Comparison of ENCODE assay signal across 22 cellular contexts in the genomic region with DNA sequence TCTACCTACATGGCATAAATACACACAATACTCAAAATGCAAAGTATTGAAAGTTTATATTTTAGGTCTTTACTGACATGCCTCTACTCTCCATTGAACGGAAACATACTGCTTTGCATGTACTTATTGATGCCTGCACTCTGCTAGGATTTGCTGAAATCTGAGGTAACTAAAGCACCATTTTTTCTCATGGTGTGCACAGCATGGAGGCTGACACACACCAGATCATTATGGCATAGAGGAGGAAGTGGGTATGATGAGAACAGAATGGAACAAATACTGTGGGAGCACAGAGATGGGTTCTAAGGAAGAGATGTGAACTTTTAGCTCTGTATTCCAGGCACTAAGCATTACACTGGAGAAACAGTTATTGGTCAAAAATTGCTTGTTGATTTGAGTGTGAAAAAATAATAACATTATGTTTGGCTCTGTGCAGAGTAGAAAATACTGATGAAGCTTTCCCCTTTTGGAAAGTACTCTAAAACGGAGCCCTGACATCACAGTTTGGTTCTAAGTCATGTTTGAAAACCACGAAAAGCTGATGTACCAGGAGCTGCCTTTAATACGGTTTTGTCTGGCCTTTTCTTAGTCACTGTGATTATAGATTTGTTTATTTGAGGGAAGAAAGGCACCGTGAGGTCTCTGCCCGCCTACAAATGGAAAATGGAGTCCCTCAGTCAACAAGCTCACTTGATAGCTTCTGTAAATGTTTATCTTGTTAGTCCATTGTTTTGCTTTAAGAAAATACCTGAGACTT. TPM values are rescaled to one million over a fixed set of nuclear protein-coding genes. Genes with fewer than 3 reads are reported as not detected.
"Had no signal": no experiment of that assay in that cellular context is flagged by ENCODE, and none has a peak within 500 bp of the region (broad histone marks: within the 10 kb centered on the region; RNA-seq: fewer than 3 reads in every experiment).

No MANE protein-coding gene starts in this region.

- H3K4me3 ChIP-seq: MG63, SJSA1, SK-N-MC had no signal

- FAIRE-seq: RCC 7860 had no signal

- H3K27ac ChIP-seq: SJSA1, SK-N-MC had no signal

- H3K36me3 ChIP-seq: MG63, SJSA1 had no signal

- H3K4me1 ChIP-seq: SJSA1 had no signal

- H3K9me3 ChIP-seq: MG63, SJSA1 had no signal

- H3K27me3 ChIP-seq: MG63 had no signal

- DNase-seq: Karpas-422, KG1, MG63, NCI-H1092, NCI-H1105 treated with DMSO at 0.1 percent for 48 hours, NCI-H1417 treated with DMSO at 0.1 percent for 48 hours, NCI-H1694, NCI-H187 treated with DMSO at 0.1 percent for 48 hours, NCI-H2029 treated with DMSO at 0.1 percent for 48 hours, NCI-H2171 treated with DMSO at 0.1 percent for 48 hours, NCI-H345, NCI-H526, NCI-H774, Right ventricle myocardium superior, RPMI8226, SIG-M5 had no signal

RNA-seq across cellular contexts. Expression of a gene that starts 5.6 kb away (rescaled TPM):
- total RNA-seq: HT-29; NCI-H460; Right ventricle myocardium superior; SJSA1; T-helper 1 cell treated with Interleukin-12 subunit alpha and Interleukin-12 subunit beta and Interleukin-4 antibody, amounts not matched to agents 30 ng/mL and 1 ng/mL, for 36 hours had no signal

RNA-seq across cellular contexts. Expression of a gene that starts 22.5 kb away (rescaled TPM):
- total RNA-seq: HT-29; NCI-H460; Right ventricle myocardium superior; SJSA1; T-helper 1 cell treated with Interleukin-12 subunit alpha and Interleukin-12 subunit beta and Interleukin-4 antibody, amounts not matched to agents 30 ng/mL and 1 ng/mL, for 36 hours had no signal

RNA-seq across cellular contexts. Expression of a gene that starts 28.9 kb away (rescaled TPM):
- total RNA-seq: HT-29; NCI-H460; Right ventricle myocardium superior; SJSA1; T-helper 1 cell treated with Interleukin-12 subunit alpha and Interleukin-12 subunit beta and Interleukin-4 antibody, amounts not matched to agents 30 ng/mL and 1 ng/mL, for 36 hours had no signal

RNA-seq across cellular contexts. Expression of a gene that starts 50.4 kb away (rescaled TPM):
- total RNA-seq: HT-29; NCI-H460; Right ventricle myocardium superior; SJSA1; T-helper 1 cell treated with Interleukin-12 subunit alpha and Interleukin-12 subunit beta and Interleukin-4 antibody, amounts not matched to agents 30 ng/mL and 1 ng/mL, for 36 hours had no signal
